23 cellular contexts compared by ENCODE assay signal in the genomic region with DNA sequence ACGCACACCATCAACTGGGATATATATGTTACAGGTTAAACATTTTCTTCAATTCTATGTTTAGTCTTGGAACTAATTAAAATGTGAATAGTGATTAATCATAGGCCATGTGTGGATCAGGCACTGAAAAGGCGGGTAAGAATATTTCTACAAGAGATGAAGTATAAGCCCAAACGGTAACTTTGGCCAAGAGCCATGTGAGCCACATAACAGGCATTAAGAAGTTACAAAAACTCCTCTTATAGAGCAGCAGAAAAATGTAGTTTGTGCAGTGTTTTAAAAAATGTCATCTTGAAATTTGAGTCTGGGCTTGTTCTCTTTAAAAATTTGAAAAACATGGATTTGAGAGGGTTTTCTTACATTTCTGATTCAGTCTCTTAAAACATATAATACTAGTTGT.
"Had no signal": no experiment of that assay in that cellular context is flagged by ENCODE, and none has a peak within 500 bp of the region (broad histone marks: within the 10 kb centered on the region; RNA-seq: fewer than 3 reads in every experiment).

No MANE protein-coding gene starts in this region.

- H3K27ac ChIP-seq: epithelial cell of prostate, neutrophil, parathyroid adenoma, right lobe of liver, thyroid gland had no signal

- H3K4me3 Mint-ChIP-seq: immature natural killer cell; memory B cell; natural killer cell; stimulated activated naive B cell treated with anti-CD40 and anti-IgM and Interleukin-4, amounts not matched to agents 10 μg/mL and 1 μg/mL and 100 μg/mL, for 72 hours; stimulated activated naive CD8-positive, alpha-beta T cell treated with anti-CD3 and anti-CD28 coated beads, Interleukin-15, Interleukin-2, amounts not matched to agents 100 ng/mL and 50 ng/mL, for 24 hours had no signal

- H3K79me2 ChIP-seq: parathyroid adenoma had no signal

- H3K9me3 ChIP-seq: neutrophil, right lobe of liver, thyroid gland had no signal

- H3K4me3 ChIP-seq: lung, right lobe of liver, thyroid gland had no signal

- H3K27ac Mint-ChIP-seq: immature natural killer cell; memory B cell; natural killer cell; progenitor cell of endocrine pancreas; stimulated activated naive B cell treated with anti-CD40 and anti-IgM and Interleukin-4, amounts not matched to agents 10 μg/mL and 1 μg/mL and 100 μg/mL, for 72 hours; stimulated activated naive CD8-positive, alpha-beta T cell treated with anti-CD3 and anti-CD28 coated beads, Interleukin-15, Interleukin-2, amounts not matched to agents 100 ng/mL and 50 ng/mL, for 24 hours had no signal

- H3K4me1 ChIP-seq: parathyroid adenoma, right lobe of liver, thyroid gland had no signal

- H3K27me3 ChIP-seq: neutrophil, right lobe of liver, thyroid gland had no signal

- H3K36me3 ChIP-seq: neutrophil, right lobe of liver, thyroid gland had no signal

- H3K27me3 Mint-ChIP-seq: memory B cell; progenitor cell of endocrine pancreas; stimulated activated naive CD8-positive, alpha-beta T cell treated with anti-CD3 and anti-CD28 coated beads, Interleukin-15, Interleukin-2, amounts not matched to agents 100 ng/mL and 50 ng/mL, for 24 hours had no signal

- DNase-seq: cerebellar nuclear complex; cortex of kidney; foreskin melanocyte; hypothalamus; immature natural killer cell; kidney; natural killer cell; right lobe of liver; small intestine; stimulated activated CD4-positive, alpha-beta T cell treated with anti-CD3 and anti-CD28 coated beads, Interleukin-15, amount 100 ng/mL, for 24 hours; stimulated activated CD4-positive, alpha-beta T cell treated with anti-CD3 and anti-CD28 coated beads, Interleukin-2, amount 100 ng/mL, for 48 hours; stimulated activated naive B cell treated with anti-CD40 and anti-IgM and Interleukin-4, amounts not matched to agents 10 μg/mL and 1 μg/mL and 100 μg/mL, for 72 hours; thyroid gland; trophoblast cell had no signal

- H2AFZ ChIP-seq: parathyroid adenoma had no signal

- ATAC-seq: esophagus mucosa; left lobe of liver; natural killer cell; right lobe of liver; stimulated activated naive B cell treated with anti-CD40 and anti-IgM and Interleukin-4, amounts not matched to agents 10 μg/mL and 1 μg/mL and 100 μg/mL, for 72 hours had no signal

- H3K4me1 Mint-ChIP-seq: immature natural killer cell; memory B cell; stimulated activated naive B cell treated with anti-CD40 and anti-IgM and Interleukin-4, amounts not matched to agents 10 μg/mL and 1 μg/mL and 100 μg/mL, for 72 hours had no signal

- FAIRE-seq: kidney, small intestine had no signal

- H3K9ac ChIP-seq: parathyroid adenoma had no signal

- H3K9me3 Mint-ChIP-seq: immature natural killer cell; memory B cell; natural killer cell; stimulated activated naive CD8-positive, alpha-beta T cell treated with anti-CD3 and anti-CD28 coated beads, Interleukin-15, Interleukin-2, amounts not matched to agents 100 ng/mL and 50 ng/mL, for 24 hours had no signal
